In genomic region chr2:133599211-133599610, GRCh38 we compare ENCODE assay signal across 23 cellular contexts. TPM values are rescaled to one million over a fixed set of nuclear protein-coding genes. Genes with fewer than 3 reads are reported as not detected.
"Had no signal": no experiment of that assay in that cellular context is flagged by ENCODE, and none has a peak within 500 bp of the region (broad histone marks: within the 10 kb centered on the region; RNA-seq: fewer than 3 reads in every experiment).

No MANE protein-coding gene starts in this region.

- H3K4me1 ChIP-seq: spleen had no signal

- ATAC-seq: activated CD8-positive, alpha-beta memory T cell treated with anti-CD3 and anti-CD28 coated beads, Interleukin-2, amount 10 ng/mL, durations not matched to agents 7 days and 5 days; activated CD8-positive, alpha-beta T cell treated with anti-CD3 and anti-CD28 coated beads for 36 hours; esophagus mucosa; natural killer cell treated with Interleukin-12 subunit alpha and Interleukin-12 subunit beta and Interleukin-15 and Interleukin-18, amount 100 ng/mL, for 72 hours had no signal

- H3K27me3 ChIP-seq: cardiac muscle cell, hepatocyte, spleen, upper lobe of left lung had no signal

- H3K4me3 Mint-ChIP-seq: activated CD4-positive, alpha-beta T cell treated with anti-CD3 and anti-CD28 coated beads, Interleukin-2, amount 10 ng/mL, durations not matched to agents 7 days and 5 days; activated CD8-positive, alpha-beta memory T cell treated with anti-CD3 and anti-CD28 coated beads, Interleukin-2, amount 10 ng/mL, durations not matched to agents 7 days and 5 days; activated CD8-positive, alpha-beta T cell treated with anti-CD3 and anti-CD28 coated beads for 36 hours; activated naive CD4-positive, alpha-beta T cell treated with anti-CD3 and anti-CD28 coated beads, Interleukin-2, amount 10 ng/mL, durations not matched to agents 7 days and 5 days; memory B cell; natural killer cell treated with Interleukin-12 subunit alpha and Interleukin-12 subunit beta and Interleukin-15 and Interleukin-18, amount 100 ng/mL, for 72 hours had no signal

- H3K9me3 ChIP-seq: spleen, upper lobe of left lung had no signal

- H3K9me3 Mint-ChIP-seq: activated CD4-positive, alpha-beta T cell treated with anti-CD3 and anti-CD28 coated beads, Interleukin-2, amount 10 ng/mL, durations not matched to agents 7 days and 5 days; activated CD8-positive, alpha-beta T cell treated with anti-CD3 and anti-CD28 coated beads for 36 hours; memory B cell had no signal

- H3K27ac ChIP-seq: cardiac muscle cell, hepatocyte, spleen, upper lobe of left lung, VCaP had no signal

- H3K4me1 Mint-ChIP-seq: activated CD4-positive, alpha-beta T cell treated with anti-CD3 and anti-CD28 coated beads, Interleukin-2, amount 10 ng/mL, durations not matched to agents 7 days and 5 days; activated CD8-positive, alpha-beta memory T cell treated with anti-CD3 and anti-CD28 coated beads, Interleukin-2, amount 10 ng/mL, durations not matched to agents 7 days and 5 days; activated naive CD4-positive, alpha-beta T cell treated with anti-CD3 and anti-CD28 coated beads, Interleukin-2, amount 10 ng/mL, durations not matched to agents 7 days and 5 days; memory B cell had no signal

- H3K36me3 Mint-ChIP-seq: activated CD8-positive, alpha-beta memory T cell treated with anti-CD3 and anti-CD28 coated beads, Interleukin-2, amount 10 ng/mL, durations not matched to agents 7 days and 5 days; activated naive CD4-positive, alpha-beta T cell treated with anti-CD3 and anti-CD28 coated beads, Interleukin-2, amount 10 ng/mL, durations not matched to agents 7 days and 5 days; memory B cell; natural killer cell treated with Interleukin-12 subunit alpha and Interleukin-12 subunit beta and Interleukin-15 and Interleukin-18, amount 100 ng/mL, for 72 hours had no signal

- H3K4me3 ChIP-seq: cardiac muscle cell, hepatocyte, spleen, upper lobe of left lung had no signal

- H3K27me3 Mint-ChIP-seq: activated CD4-positive, alpha-beta T cell treated with anti-CD3 and anti-CD28 coated beads, Interleukin-2, amount 10 ng/mL, durations not matched to agents 7 days and 5 days; activated CD8-positive, alpha-beta memory T cell treated with anti-CD3 and anti-CD28 coated beads, Interleukin-2, amount 10 ng/mL, durations not matched to agents 7 days and 5 days; activated CD8-positive, alpha-beta T cell treated with anti-CD3 and anti-CD28 coated beads for 36 hours; activated naive CD4-positive, alpha-beta T cell treated with anti-CD3 and anti-CD28 coated beads, Interleukin-2, amount 10 ng/mL, durations not matched to agents 7 days and 5 days had no signal

- H3K27ac Mint-ChIP-seq: activated CD4-positive, alpha-beta T cell treated with anti-CD3 and anti-CD28 coated beads, Interleukin-2, amount 10 ng/mL, durations not matched to agents 7 days and 5 days; activated CD8-positive, alpha-beta memory T cell treated with anti-CD3 and anti-CD28 coated beads, Interleukin-2, amount 10 ng/mL, durations not matched to agents 7 days and 5 days; activated CD8-positive, alpha-beta T cell treated with anti-CD3 and anti-CD28 coated beads for 36 hours; activated naive CD4-positive, alpha-beta T cell treated with anti-CD3 and anti-CD28 coated beads, Interleukin-2, amount 10 ng/mL, durations not matched to agents 7 days and 5 days; memory B cell; natural killer cell treated with Interleukin-12 subunit alpha and Interleukin-12 subunit beta and Interleukin-15 and Interleukin-18, amount 100 ng/mL, for 72 hours had no signal

- H3K36me3 ChIP-seq: cardiac muscle cell, spleen, upper lobe of left lung had no signal

- DNase-seq: activated CD4-positive, alpha-beta T cell treated with anti-CD3 and anti-CD28 coated beads, Interleukin-2, amount 10 ng/mL, durations not matched to agents 7 days and 5 days; activated CD4-positive, CD25-positive, alpha-beta regulatory T cell treated with anti-CD3 and anti-CD28 coated beads, Interleukin-2, amount 50 U/mL, for 72 hours; activated CD8-positive, alpha-beta memory T cell treated with anti-CD3 and anti-CD28 coated beads, Interleukin-2, amount 10 ng/mL, durations not matched to agents 7 days and 5 days; activated CD8-positive, alpha-beta T cell treated with anti-CD3 and anti-CD28 coated beads for 36 hours; activated effector memory CD4-positive, alpha-beta T cell treated with anti-CD3 and anti-CD28 coated beads, Interleukin-2, amount 50 U/mL, for 16 hours; activated naive CD4-positive, alpha-beta T cell treated with anti-CD3 and anti-CD28 coated beads, Interleukin-2, amount 10 ng/mL, durations not matched to agents 7 days and 5 days; activated T-cell treated with anti-CD3 and anti-CD28 coated beads for 4 hours; dermis blood vessel endothelial cell; effector memory CD4-positive, alpha-beta T cell; foreskin melanocyte; kidney glomerular epithelial cell; occipital lobe; spleen; stimulated activated CD4-positive, alpha-beta T cell treated with anti-CD3 and anti-CD28 coated beads, Interleukin-4, amount 100 ng/mL, for 1 hour; stimulated activated naive CD4-positive, alpha-beta T cell had no signal

RNA-seq across cellular contexts. Expression of gene NCKAP5, which starts 30.9 kb away (rescaled TPM):
- total RNA-seq: activated CD4-positive, alpha-beta T cell treated with anti-CD3 and anti-CD28 coated beads, Interleukin-2, amount 10 ng/mL, durations not matched to agents 7 days and 5 days; activated CD8-positive, alpha-beta memory T cell treated with anti-CD3 and anti-CD28 coated beads, Interleukin-2, amount 10 ng/mL, durations not matched to agents 7 days and 5 days; activated CD8-positive, alpha-beta T cell treated with anti-CD3 and anti-CD28 coated beads for 36 hours; natural killer cell treated with Interleukin-12 subunit alpha and Interleukin-12 subunit beta and Interleukin-15 and Interleukin-18, amount 100 ng/mL, for 72 hours; T-helper 2 cell treated with Interferon-gamma antibody and Interleukin-4, amounts not matched to agents 100 ng/mL and 5 ng/mL, for 36 hours had no signal
